ENCODE assay signal across 13 cellular contexts in genomic region chr17:46817901-46818209, GRCh38. TPM values are rescaled to one million over a fixed set of nuclear protein-coding genes. Genes with fewer than 3 reads are reported as not detected.
DNase-seq lines count a peak whose midpoint lies in the region; ATAC-seq, FAIRE-seq and TF ChIP-seq lines count a peak whose summit lies in the region.
"Had no signal": no experiment of that assay in that cellular context is flagged by ENCODE, and none has a peak within 500 bp of the region (broad histone marks: within the 10 kb centered on the region; RNA-seq: fewer than 3 reads in every experiment).

No MANE protein-coding gene starts in this region.

- peak overlapping the region; percentile 71 for H3K4me3 Mint-ChIP-seq in stimulated activated naive CD8-positive, alpha-beta T cell treated with anti-CD3 and anti-CD28 coated beads, Interleukin-15, Interleukin-2, amounts not matched to agents 100 ng/mL and 50 ng/mL, for 24 hours
- H3K4me3 Mint-ChIP-seq in activated naive CD8-positive, alpha-beta T cell treated with anti-CD3 and anti-CD28 coated beads for 36 hours: peak overlapping the region; percentile 54
- H3K4me3 Mint-ChIP-seq in mesothelial cell of epicardium: peak overlapping the region; percentile 91
- H3K4me3 Mint-ChIP-seq in type B pancreatic cell: peak overlapping the region; percentile 93

- no peaks in the 10 kb centered on the region for H3K9me3 Mint-ChIP-seq in stimulated activated naive CD8-positive, alpha-beta T cell treated with anti-CD3 and anti-CD28 coated beads, Interleukin-15, Interleukin-2, amounts not matched to agents 100 ng/mL and 50 ng/mL, for 24 hours
- no peaks in the 10 kb centered on the region for H3K9me3 Mint-ChIP-seq in activated naive CD8-positive, alpha-beta T cell treated with anti-CD3 and anti-CD28 coated beads for 36 hours
- H3K9me3 Mint-ChIP-seq in mesothelial cell of epicardium (no peaks in the 10 kb centered on the region), type B pancreatic cell (no peaks in the 10 kb centered on the region)

- peaks cover 16% of the 10 kb centered on the region for H3K4me1 Mint-ChIP-seq in stimulated activated naive CD8-positive, alpha-beta T cell treated with anti-CD3 and anti-CD28 coated beads, Interleukin-15, Interleukin-2, amounts not matched to agents 100 ng/mL and 50 ng/mL, for 24 hours (ENCODE audit: low read depth)
- peaks cover 28% of the 10 kb centered on the region for H3K4me1 Mint-ChIP-seq in activated naive CD8-positive, alpha-beta T cell treated with anti-CD3 and anti-CD28 coated beads for 36 hours
- H3K4me1 Mint-ChIP-seq in mesothelial cell of epicardium (peaks cover 76% of the 10 kb centered on the region), type B pancreatic cell (ENCODE audit: unreplicated experiment) (peaks cover 34% of the 10 kb centered on the region)

- no peak for TF ChIP-seq CTCF in mesothelial cell of epicardium (IDR thresholded peaks at IDR 0.05; ENCODE audit: unreplicated experiment)
- no peak for TF ChIP-seq CTCF in type B pancreatic cell (conservative IDR thresholded peaks at IDR 0.05)

- no peak for FAIRE-seq in urothelium cell line (lab: Jason Lieb, UNC)

- H3K36me3 Mint-ChIP-seq in stimulated activated naive CD8-positive, alpha-beta T cell treated with anti-CD3 and anti-CD28 coated beads, Interleukin-15, Interleukin-2, amounts not matched to agents 100 ng/mL and 50 ng/mL, for 24 hours (ENCODE audit: low read depth): no peaks in the 10 kb centered on the region
- H3K36me3 Mint-ChIP-seq in activated naive CD8-positive, alpha-beta T cell treated with anti-CD3 and anti-CD28 coated beads for 36 hours: no peaks in the 10 kb centered on the region
- no peaks in the 10 kb centered on the region for H3K36me3 Mint-ChIP-seq in mesothelial cell of epicardium
- no peaks in the 10 kb centered on the region for H3K36me3 Mint-ChIP-seq in type B pancreatic cell

- H3K27ac Mint-ChIP-seq in stimulated activated naive CD8-positive, alpha-beta T cell treated with anti-CD3 and anti-CD28 coated beads, Interleukin-15, Interleukin-2, amounts not matched to agents 100 ng/mL and 50 ng/mL, for 24 hours: no peak overlapping the region
- H3K27ac Mint-ChIP-seq in activated naive CD8-positive, alpha-beta T cell treated with anti-CD3 and anti-CD28 coated beads for 36 hours: no peak overlapping the region
- H3K27ac Mint-ChIP-seq in mesothelial cell of epicardium (peak overlapping the region; percentile 96), type B pancreatic cell (peak overlapping the region; percentile 87)

- no peak for DNase-seq in stimulated activated naive CD8-positive, alpha-beta T cell treated with anti-CD3 and anti-CD28 coated beads, Interleukin-15, Interleukin-2, amounts not matched to agents 100 U/mL and 50 U/mL, for 24 hours
- DNase-seq in activated naive CD8-positive, alpha-beta T cell treated with anti-CD3 and anti-CD28 coated beads for 36 hours: no peak
- DNase-seq in mesothelial cell of epicardium (ENCODE audit: low spot score in 2 of 2, unreplicated experiment in 2 of 2): no peak
- no peak for DNase-seq in type B pancreatic cell (ENCODE audit: extremely low spot score, unreplicated experiment)
- no peak for DNase-seq in urothelium cell line (ENCODE audit: low spot score)
- no peak for DNase-seq in NCI-H1105 (lab: John Stamatoyannopoulos, UW)
- DNase-seq in NCI-H1092 (lab: John Stamatoyannopoulos, UW): no peak
- DNase-seq: aorta, cortex of kidney, midbrain, NCI-H2029 treated with DMSO at 0.1 percent for 48 hours had no signal

- peaks cover 82% of the 10 kb centered on the region for H3K27me3 Mint-ChIP-seq in stimulated activated naive CD8-positive, alpha-beta T cell treated with anti-CD3 and anti-CD28 coated beads, Interleukin-15, Interleukin-2, amounts not matched to agents 100 ng/mL and 50 ng/mL, for 24 hours
- peaks cover 99% of the 10 kb centered on the region for H3K27me3 Mint-ChIP-seq in activated naive CD8-positive, alpha-beta T cell treated with anti-CD3 and anti-CD28 coated beads for 36 hours
- peaks cover 59% of the 10 kb centered on the region for H3K27me3 Mint-ChIP-seq in mesothelial cell of epicardium (ENCODE audit: low read depth)
- peaks cover 60% of the 10 kb centered on the region for H3K27me3 Mint-ChIP-seq in type B pancreatic cell

- no peak for ATAC-seq in stimulated activated naive CD8-positive, alpha-beta T cell treated with anti-CD3 and anti-CD28 coated beads, Interleukin-15, Interleukin-2, amounts not matched to agents 100 U/mL and 50 U/mL, for 24 hours

RNA-seq across cellular contexts. Expression of gene WNT3, which starts 0.6 kb away (rescaled TPM):
- total RNA-seq in activated naive CD8-positive, alpha-beta T cell treated with anti-CD3 and anti-CD28 coated beads for 36 hours: under 1 TPM; 0.06 to 0.08 TPM
- total RNA-seq in mesothelial cell of epicardium: 64.2 to 66.4 TPM (median 65.7 TPM) in 3 replicates
- 14.1 and 47.7 TPM in 2 replicates for total RNA-seq in type B pancreatic cell (ENCODE audit: low replicate concordance)

RNA-seq across cellular contexts. Expression of gene WNT9B, which starts 33.5 kb away (rescaled TPM):
- not detected for total RNA-seq in activated naive CD8-positive, alpha-beta T cell treated with anti-CD3 and anti-CD28 coated beads for 36 hours
- total RNA-seq in mesothelial cell of epicardium: 1.2 to 2.0 TPM (median 1.6 TPM) in 3 replicates
- total RNA-seq in type B pancreatic cell (ENCODE audit: low replicate concordance): 0.89 and 1.2 TPM in 2 replicates
- total RNA-seq: M059J had no signal

Comparison
In these comparisons a context has a peak if more than half of its experiments do, and no peak if none do; other contexts are left out.
1. H3K27ac Mint-ChIP-seq: peak in mesothelial cell of epicardium (single experiment) and type B pancreatic cell (single experiment); none in stimulated activated naive CD8-positive, alpha-beta T cell treated with anti-CD3 and anti-CD28 coated beads, Interleukin-15, Interleukin-2, amounts not matched to agents 100 ng/mL and 50 ng/mL, for 24 hours (single experiment) and activated naive CD8-positive, alpha-beta T cell treated with anti-CD3 and anti-CD28 coated beads for 36 hours (single experiment).
2. RNA of gene WNT3, which starts 0.6 kb away (total RNA-seq): 64.2 to 66.4 TPM in mesothelial cell of epicardium and 14.1 to 47.7 TPM in type B pancreatic cell; 0.06 to 0.08 TPM in activated naive CD8-positive, alpha-beta T cell treated with anti-CD3 and anti-CD28 coated beads for 36 hours; every median in the first group is over 10 times any median in the second.
3. Peak in every context shown above with its lines, with median percentiles within 50 percentile points of each other: H3K4me3 Mint-ChIP-seq.